27 cellular contexts compared by ENCODE assay signal in genomic region chr6:308307-308706, GRCh38.
"Had no signal": no experiment of that assay in that cellular context is flagged by ENCODE, and none has a peak within 500 bp of the region (broad histone marks: within the 10 kb centered on the region; RNA-seq: fewer than 3 reads in every experiment).

No MANE protein-coding gene starts in this region.

- FAIRE-seq: astrocyte had no signal

- H3K36me3 ChIP-seq: cardiac muscle cell had no signal

- DNase-seq: activated CD4-positive, alpha-beta memory T cell treated with anti-CD3 and anti-CD28 coated beads, Interleukin-2, amount 10 ng/mL, durations not matched to agents 7 days and 5 days; activated CD4-positive, alpha-beta T cell treated with anti-CD3 and anti-CD28 coated beads for 36 hours; activated CD4-positive, alpha-beta T cell treated with anti-CD3 and anti-CD28 coated beads, Interleukin-2, amount 50 U/mL, for 1 hour; activated CD4-positive, CD25-positive, alpha-beta regulatory T cell; activated gamma-delta T cell; activated naive CD4-positive, alpha-beta T cell treated with anti-CD3 and anti-CD28 coated beads for 36 hours; activated T-cell treated with anti-CD3 and anti-CD28 coated beads for 4 hours; activated T-cell treated with anti-CD3 and anti-CD28 coated beads, Interleukin-2, amount 50 U/mL, for 48 hours; amygdala; NCI-H1048; NCI-H1417; NCI-H1930; NCI-H510A treated with DMSO at 0.1 percent for 48 hours; NCI-H69; NK-92 treated with Interleukin-12 subunit alpha and Interleukin-12 subunit beta, amount 100 ng/mL, for 24 hours; OCI-M1; RPMI8226; T-helper 1 cell had no signal

- H3K4me3 ChIP-seq: cardiac muscle cell, SK-N-MC had no signal

- H3K27me3 Mint-ChIP-seq: activated CD4-positive, alpha-beta memory T cell treated with anti-CD3 and anti-CD28 coated beads, Interleukin-2, amount 10 ng/mL, durations not matched to agents 7 days and 5 days; activated CD4-positive, alpha-beta T cell treated with anti-CD3 and anti-CD28 coated beads for 36 hours; activated naive CD8-positive, alpha-beta T cell; activated T-helper 17 cell treated with anti-CD3 and anti-CD28 coated beads, Interleukin-2, amount 50 U/mL, for 72 hours; brain had no signal

- H3K27ac Mint-ChIP-seq: activated CD4-positive, alpha-beta memory T cell treated with anti-CD3 and anti-CD28 coated beads, Interleukin-2, amount 10 ng/mL, durations not matched to agents 7 days and 5 days; activated CD4-positive, alpha-beta T cell treated with anti-CD3 and anti-CD28 coated beads for 36 hours; activated naive CD4-positive, alpha-beta T cell treated with anti-CD3 and anti-CD28 coated beads for 36 hours; activated naive CD8-positive, alpha-beta T cell; activated T-helper 17 cell treated with anti-CD3 and anti-CD28 coated beads, Interleukin-2, amount 50 U/mL, for 72 hours; brain had no signal

- ATAC-seq: activated CD4-positive, alpha-beta T cell treated with anti-CD3 and anti-CD28 coated beads for 36 hours; activated T-helper 17 cell treated with anti-CD3 and anti-CD28 coated beads, Interleukin-2, amount 50 U/mL, for 72 hours; Panc1; Right ventricle myocardium inferior had no signal

- H3K9me3 Mint-ChIP-seq: activated CD4-positive, alpha-beta memory T cell treated with anti-CD3 and anti-CD28 coated beads, Interleukin-2, amount 10 ng/mL, durations not matched to agents 7 days and 5 days; activated naive CD4-positive, alpha-beta T cell treated with anti-CD3 and anti-CD28 coated beads for 36 hours had no signal

- H3K4me3 Mint-ChIP-seq: activated CD4-positive, alpha-beta memory T cell treated with anti-CD3 and anti-CD28 coated beads, Interleukin-2, amount 10 ng/mL, durations not matched to agents 7 days and 5 days; activated CD4-positive, alpha-beta T cell treated with anti-CD3 and anti-CD28 coated beads for 36 hours; activated naive CD4-positive, alpha-beta T cell treated with anti-CD3 and anti-CD28 coated beads for 36 hours; activated naive CD8-positive, alpha-beta T cell; activated T-helper 17 cell treated with anti-CD3 and anti-CD28 coated beads, Interleukin-2, amount 50 U/mL, for 72 hours; brain had no signal

- H3K4me1 Mint-ChIP-seq: activated T-helper 17 cell treated with anti-CD3 and anti-CD28 coated beads, Interleukin-2, amount 50 U/mL, for 72 hours had no signal

- H3K27me3 ChIP-seq: cardiac muscle cell had no signal

- H3K27ac ChIP-seq: cardiac muscle cell, SK-N-MC, VCaP had no signal
